Comparison of ENCODE assay signal across 8 cellular contexts in genomic region chr6:129672345-129672691, GRCh38. TPM values are rescaled to one million over a fixed set of nuclear protein-coding genes. Genes with fewer than 3 reads are reported as not detected.
DNase-seq lines count a peak whose midpoint lies in the region; ATAC-seq, FAIRE-seq and TF ChIP-seq lines count a peak whose summit lies in the region.

No MANE protein-coding gene starts in this region.

- H3K36me3 ChIP-seq in PC-3 (ENCODE audit: low read depth, low read length) (no peaks in the 10 kb centered on the region), thyroid gland (no peaks in the 10 kb centered on the region)

- no TSS peak for BruUV-seq in PC-3 (replicated peaks; lab: Mats Ljungman, UMichigan)

- DNase-seq in AG10803 (ENCODE audit: low read depth) (no peak), PC-3 (no peak), Right ventricle myocardium superior (no peak), thyroid gland (no peak), NCI-H2171 (lab: John Stamatoyannopoulos, UW) (no peak), iPS-NIHi7 (ENCODE audit: extremely low spot score) (no peak), GM12891 (ENCODE audit: insufficient read length, low spot score) (no peak)

- POLR2A ChIA-PET in PC-3 (lab: Charles Lee; ENCODE audit: unreplicated experiment) = no interaction called here

- H3K9me3 ChIP-seq in PC-3 (ENCODE audit: low read length) (no peaks in the 10 kb centered on the region), thyroid gland (no peaks in the 10 kb centered on the region)

- TF ChIP-seq POLR2A in thyroid gland (IDR thresholded peaks at IDR 0.05) (no peak), GM12891 (IDR thresholded peaks at IDR 0.05; ENCODE audit: low read depth, low read length) (no peak)

- H3K27me3 ChIP-seq in PC-3 (ENCODE audit: low read length) (no peaks in the 10 kb centered on the region), thyroid gland (no peaks in the 10 kb centered on the region)

- intact Hi-C loops in PC-3 (cut with micrococcal nuclease) = loop anchor here (2.0 to 10.0 kb wide), 2 partner anchors 38 to 178 kb away; partner anchors contain the start of gene ARHGAP18
- intact Hi-C loops in Right ventricle myocardium superior (cut with DNase I) = no loop called here
- intact Hi-C loops in thyroid gland (cut with DNase I) = no loop called here

- 74 to 94% methylated on average over 2 of the region's 2 CpGs for WGBS in thyroid gland, 2 donors

- H3K9ac ChIP-seq in PC-3 (ENCODE audit: low read length) = no peak overlapping the region

- ATAC-seq in GM21529 (IDR thresholded peaks at IDR 0.05; ENCODE audit: unreplicated experiment) (peak; percentile 17), PC-3 (no peak), Right ventricle myocardium superior (ENCODE audit: poor library complexity) (peak; percentile 22)

- no peaks in the 10 kb centered on the region for H4K20me1 ChIP-seq in PC-3 (ENCODE audit: low read length)

- peak overlapping the region; percentile 80 for H3K27ac ChIP-seq in PC-3 (ENCODE audit: low read length)
- H3K27ac ChIP-seq in thyroid gland = peak overlapping the region; percentile 75 to 77 (median 76)

- FAIRE-seq in GM12891 (lab: Jason Lieb, UNC) = no peak

- H3F3A ChIP-seq in PC-3 (ENCODE audit: low read length, unreplicated experiment) = peaks cover 5% of the 10 kb centered on the region

- TF ChIP-seq CTCF in AG10803 (conservative IDR thresholded peaks at IDR 0.05; ENCODE audit: low read length) = no peak
- TF ChIP-seq CTCF in PC-3 (conservative IDR thresholded peaks at IDR 0.05; ENCODE audit: low read depth, low read length) = no peak
- no peak for TF ChIP-seq CTCF in thyroid gland (IDR thresholded peaks at IDR 0.05)

- no peaks in the 10 kb centered on the region for H3K9me2 ChIP-seq in PC-3 (replicated peaks; ENCODE audit: low read length)

- CTCF ChIA-PET in PC-3 (lab: Charles Lee) = interaction anchor here (0.7 kb wide), 1 partner anchor 65 kb away, joined by 3 read pairs; no protein-coding TSS in a partner anchor

- H3K4me1 ChIP-seq in PC-3 (ENCODE audit: insufficient read depth, low read length) = peaks cover 43% of the 10 kb centered on the region
- H3K4me1 ChIP-seq in thyroid gland = peaks cover 37 to 44% of the 10 kb centered on the region in 2 donors

- H2AFZ ChIP-seq in PC-3 (ENCODE audit: low read length) = no peak overlapping the region

- H3K79me2 ChIP-seq in PC-3 (ENCODE audit: low read length) = peaks cover 4% of the 10 kb centered on the region; the same call in 1 of the 2 replicates

- H3K4me2 ChIP-seq in PC-3 (ENCODE audit: low read length) = peak overlapping the region; percentile 91

- H3K4me3 ChIP-seq in AG10803 (ENCODE audit: low read length) (peak overlapping the region; percentile 27), PC-3 (ENCODE audit: low read length) (peak overlapping the region; percentile 54; the same call in 1 of the 2 replicates), thyroid gland (replicated peaks in 1 of 3) (no peak overlapping the region)

TF ChIP-seq in GM12891, 5 proteins besides CTCF, POLR2A, EP300 and RAD21:
- TF ChIP-seq POLR2AphosphoS5 (IDR thresholded peaks at IDR 0.05; ENCODE audit: low read depth, low read length) (no peak), SPI1 (IDR thresholded peaks at IDR 0.05; ENCODE audit: low read depth, low read length) (no peak)

RNA-seq across cellular contexts. Expression of gene ARHGAP18, which starts 37.7 kb away (rescaled TPM):
- total RNA-seq in PC-3 (2014; rRNA removed) = 4.1 and 5.9 TPM in 2 replicates
- 7.9 TPM for total RNA-seq in Right ventricle myocardium superior
- total RNA-seq in thyroid gland = 10 to 100 TPM; 26.5 to 31.6 (median 28.3) TPM
- 9.7 TPM for polyA plus RNA-seq in GM12891 (2012; ENCODE audit: low read depth, missing spikeins)

Comparison
In these comparisons a context has a peak if more than half of its experiments do, and no peak if none do; other contexts are left out.
1. H3K4me3 ChIP-seq: peak in AG10803 (single experiment) and PC-3 (single experiment); none in thyroid gland (0 of 3).